8 cellular contexts compared by ENCODE assay signal in the genomic region with DNA sequence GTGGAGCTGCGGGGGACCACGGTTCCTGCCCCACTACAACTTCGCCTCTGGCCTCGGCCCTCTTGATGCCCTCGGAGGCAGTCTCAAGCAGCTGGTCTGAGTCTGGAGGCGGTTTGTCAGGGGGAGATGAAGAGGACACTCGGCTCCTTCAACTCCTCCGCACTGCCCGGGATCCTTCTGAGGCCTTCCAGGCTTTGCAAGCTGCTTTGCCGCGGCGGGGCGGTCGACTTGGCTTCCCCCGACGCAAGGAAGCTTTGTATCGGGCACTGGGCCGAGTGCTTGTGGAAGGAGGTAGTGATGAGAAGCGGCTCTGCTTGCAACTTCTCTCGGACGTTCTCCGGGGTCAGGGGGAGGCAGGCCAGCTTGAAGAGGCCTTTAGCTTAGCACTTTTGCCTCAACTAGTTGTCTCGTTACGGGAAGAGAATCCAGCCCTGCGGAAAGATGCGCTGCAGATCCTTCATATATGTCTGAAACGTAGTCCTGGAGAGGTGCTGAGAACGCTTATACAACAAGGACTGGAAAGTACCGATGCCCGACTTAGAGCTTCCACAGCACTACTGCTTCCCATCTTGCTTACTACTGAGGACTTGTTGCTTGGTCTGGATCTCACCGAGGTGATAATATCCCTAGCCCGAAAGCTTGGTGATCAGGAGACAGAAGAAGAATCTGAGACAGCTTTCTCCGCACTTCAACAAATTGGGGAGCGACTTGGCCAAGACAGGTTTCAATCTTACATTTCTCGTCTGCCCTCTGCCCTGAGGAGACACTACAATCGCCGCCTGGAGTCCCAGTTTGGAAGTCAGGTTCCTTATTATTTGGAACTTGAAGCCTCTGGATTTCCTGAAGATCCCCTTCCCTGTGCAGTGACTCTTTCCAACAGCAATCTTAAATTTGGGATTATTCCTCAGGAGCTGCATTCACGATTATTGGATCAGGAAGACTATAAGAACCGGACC. TPM values are rescaled to one million over a fixed set of nuclear protein-coding genes. Genes with fewer than 3 reads are reported as not detected.
A peak's percentile ranks its signal among the peaks of the same experiment; 100 is the strongest.
DNase-seq lines count a peak whose midpoint lies in the region; ATAC-seq, FAIRE-seq and TF ChIP-seq lines count a peak whose summit lies in the region.

No MANE protein-coding gene starts in this region.

- H3K9me3 Mint-ChIP-seq in WTC11 = no peaks in the 10 kb centered on the region

- CTCF ChIA-PET in WTC11 (lab: Charles Lee) = interaction anchor here (1.1 to 2.2 kb wide), 4 partner anchors 17 to 290 kb away, joined by 3 to 16 read pairs (median 3); partner anchors contain the start of gene MIS18BP1

- TF ChIP-seq CTCF in WTC11 (IDR thresholded peaks at IDR 0.05) = no peak
- no peak for TF ChIP-seq CTCF in foreskin keratinocyte (conservative IDR thresholded peaks at IDR 0.05)

- no peak overlapping the region for H3K4me3 Mint-ChIP-seq in WTC11

- ATAC-seq in HG03175 (IDR thresholded peaks at IDR 0.05; ENCODE audit: unreplicated experiment) (peak; percentile 0), WTC11 (no peak; the same call in 1 of the 2 replicates), foreskin keratinocyte (peak; percentile 3), GM18520 (IDR thresholded peaks at IDR 0.05; ENCODE audit: unreplicated experiment) (no peak)

- no peak for FAIRE-seq in RCC 7860 (lab: Jason Lieb, UNC)

- H3K27me3 Mint-ChIP-seq in WTC11 (ENCODE audit: low read depth) = no peaks in the 10 kb centered on the region

- peak overlapping the region; percentile 53 for H3K27ac ChIP-seq in foreskin keratinocyte

- H3K36me3 Mint-ChIP-seq in WTC11 = no peaks in the 10 kb centered on the region

- peaks cover 45% of the 10 kb centered on the region for H3K4me1 Mint-ChIP-seq in WTC11

- POLR2A ChIA-PET in WTC11 (lab: Charles Lee) = interaction anchor here (0.6 to 1.7 kb wide), 4 partner anchors 49 to 171 kb away, joined by 3 to 7 read pairs (median 5); partner anchors contain the start of gene PRPF39

- peak; percentile 37 for DNase-seq in stimulated activated CD4-positive, alpha-beta T cell treated with anti-CD3 and anti-CD28 coated beads, Interleukin-15, amount 100 ng/mL, for 24 hours
- no peak for DNase-seq in stimulated activated CD4-positive, alpha-beta T cell treated with anti-CD3 and anti-CD28 coated beads, Interleukin-2, amount 100 ng/mL, for 48 hours
- DNase-seq in WTC11 (ENCODE audit: low spot score) (peak; percentile 39), foreskin keratinocyte (peak in 1 of 2 donors; percentile 42), nucleus accumbens (lab: John Stamatoyannopoulos, UW) (peak in 44 of 56 donors; percentile 30 to 86 (median 66)), RCC 7860 (ENCODE audit: low spot score) (no peak)

- H3K27me3 ChIP-seq in foreskin keratinocyte = no peaks in the 10 kb centered on the region

- no peak overlapping the region; the same call in 1 of the 2 replicates for H3K27ac Mint-ChIP-seq in WTC11

- H3K4me1 ChIP-seq in foreskin keratinocyte = peaks cover 26% of the 10 kb centered on the region

TF ChIP-seq in WTC11, 78 proteins besides CTCF, POLR2A, EP300 and RAD21:
- TF ChIP-seq, protein P1, sequence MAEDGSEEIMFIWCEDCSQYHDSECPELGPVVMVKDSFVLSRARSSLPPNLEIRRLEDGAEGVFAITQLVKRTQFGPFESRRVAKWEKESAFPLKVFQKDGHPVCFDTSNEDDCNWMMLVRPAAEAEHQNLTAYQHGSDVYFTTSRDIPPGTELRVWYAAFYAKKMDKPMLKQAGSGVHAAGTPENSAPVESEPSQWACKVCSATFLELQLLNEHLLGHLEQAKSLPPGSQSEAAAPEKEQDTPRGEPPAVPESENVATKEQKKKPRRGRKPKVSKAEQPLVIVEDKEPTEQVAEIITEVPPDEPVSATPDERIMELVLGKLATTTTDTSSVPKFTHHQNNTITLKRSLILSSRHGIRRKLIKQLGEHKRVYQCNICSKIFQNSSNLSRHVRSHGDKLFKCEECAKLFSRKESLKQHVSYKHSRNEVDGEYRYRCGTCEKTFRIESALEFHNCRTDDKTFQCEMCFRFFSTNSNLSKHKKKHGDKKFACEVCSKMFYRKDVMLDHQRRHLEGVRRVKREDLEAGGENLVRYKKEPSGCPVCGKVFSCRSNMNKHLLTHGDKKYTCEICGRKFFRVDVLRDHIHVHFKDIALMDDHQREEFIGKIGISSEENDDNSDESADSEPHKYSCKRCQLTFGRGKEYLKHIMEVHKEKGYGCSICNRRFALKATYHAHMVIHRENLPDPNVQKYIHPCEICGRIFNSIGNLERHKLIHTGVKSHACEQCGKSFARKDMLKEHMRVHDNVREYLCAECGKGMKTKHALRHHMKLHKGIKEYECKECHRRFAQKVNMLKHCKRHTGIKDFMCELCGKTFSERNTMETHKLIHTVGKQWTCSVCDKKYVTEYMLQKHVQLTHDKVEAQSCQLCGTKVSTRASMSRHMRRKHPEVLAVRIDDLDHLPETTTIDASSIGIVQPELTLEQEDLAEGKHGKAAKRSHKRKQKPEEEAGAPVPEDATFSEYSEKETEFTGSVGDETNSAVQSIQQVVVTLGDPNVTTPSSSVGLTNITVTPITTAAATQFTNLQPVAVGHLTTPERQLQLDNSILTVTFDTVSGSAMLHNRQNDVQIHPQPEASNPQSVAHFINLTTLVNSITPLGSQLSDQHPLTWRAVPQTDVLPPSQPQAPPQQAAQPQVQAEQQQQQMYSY (CRISPR knock-in tag; IDR thresholded peaks at IDR 0.05) = peak; percentile 50
- no peak for TF ChIP-seq USF1 (CRISPR knock-in tag; IDR thresholded peaks at IDR 0.05)
TF ChIP-seq in WTC11: peak in this region for 1.

RNA-seq across cellular contexts. Expression of gene TOGARAM1, which starts 0.9 kb away (rescaled TPM):
- total RNA-seq in WTC11 (2021) (6.4 to 6.9 TPM (median 6.6 TPM) in 3 replicates), foreskin keratinocyte (6.9 and 7.4 TPM in 2 replicates)
- 1.7 and 2.4 TPM in 2 replicates for polyA plus RNA-seq in foreskin keratinocyte

RNA-seq across cellular contexts. Expression of gene KLHL28, which starts 1.1 kb away (rescaled TPM):
- 8.7 to 9.8 TPM (median 9.0 TPM) in 3 replicates for total RNA-seq in WTC11 (2021)
- 5.4 and 6.4 TPM in 2 replicates for total RNA-seq in foreskin keratinocyte
- polyA plus RNA-seq in foreskin keratinocyte = 1.2 and 1.4 TPM in 2 replicates

Comparison
In these comparisons a context has a peak if more than half of its experiments do, and no peak if none do; other contexts are left out.
1. DNase-seq: peak in stimulated activated CD4-positive, alpha-beta T cell treated with anti-CD3 and anti-CD28 coated beads, Interleukin-15, amount 100 ng/mL, for 24 hours (single experiment), WTC11 (single experiment) and nucleus accumbens (44 of 56); none in stimulated activated CD4-positive, alpha-beta T cell treated with anti-CD3 and anti-CD28 coated beads, Interleukin-2, amount 100 ng/mL, for 48 hours (0 of 2) and RCC 7860 (single experiment).
2. ATAC-seq: peak in HG03175 (single experiment) and foreskin keratinocyte (single experiment); none in WTC11 (single experiment) and GM18520 (single experiment).